25 cellular contexts compared by ENCODE assay signal in genomic region chr2:10920764-10921468, GRCh38. TPM values are rescaled to one million over a fixed set of nuclear protein-coding genes. Genes with fewer than 3 reads are reported as not detected.
"Had no signal": no experiment of that assay in that cellular context is flagged by ENCODE, and none has a peak within 500 bp of the region (broad histone marks: within the 10 kb centered on the region; RNA-seq: fewer than 3 reads in every experiment).

No MANE protein-coding gene starts in this region.

- H3K9me3 Mint-ChIP-seq: activated CD8-positive, alpha-beta T cell treated with anti-CD3 and anti-CD28 coated beads for 36 hours; activated naive CD8-positive, alpha-beta T cell treated with anti-CD3 and anti-CD28 coated beads, Interleukin-2, amount 10 ng/mL, durations not matched to agents 7 days and 5 days; activated T-helper 1 cell treated with anti-CD3 and anti-CD28 coated beads, Interleukin-12 subunit alpha, Interleukin-12 subunit beta, Interleukin-2, Interleukin-4 antibody, amounts not matched to agents 30 ng/mL and 10 ng/mL and 1 ng/mL, durations not matched to agents 14 hours and 24 hours and 36 hours; dendritic cell treated with granulocyte-macrophage colony-stimulating factor and Interleukin-4, amounts not matched to agents 40 ng/mL and 50 ng/mL, for 4 days; natural killer cell had no signal

- H3K36me3 ChIP-seq: left ventricle myocardium inferior, vagina had no signal

- H3K4me3 Mint-ChIP-seq: activated CD8-positive, alpha-beta memory T cell treated with anti-CD3 and anti-CD28 coated beads, Interleukin-2, amount 10 ng/mL, durations not matched to agents 7 days and 5 days; activated CD8-positive, alpha-beta T cell treated with anti-CD3 and anti-CD28 coated beads for 36 hours; activated naive CD8-positive, alpha-beta T cell treated with anti-CD3 and anti-CD28 coated beads, Interleukin-2, amount 10 ng/mL, durations not matched to agents 7 days and 5 days; activated T-helper 1 cell treated with anti-CD3 and anti-CD28 coated beads, Interleukin-12 subunit alpha, Interleukin-12 subunit beta, Interleukin-2, Interleukin-4 antibody, amounts not matched to agents 30 ng/mL and 10 ng/mL and 1 ng/mL, durations not matched to agents 14 hours and 24 hours and 36 hours; dendritic cell treated with granulocyte-macrophage colony-stimulating factor and Interleukin-4, amounts not matched to agents 40 ng/mL and 50 ng/mL, for 4 days; natural killer cell; stimulated activated naive B cell treated with anti-CD40 and anti-IgM and Interleukin-4, amounts not matched to agents 10 μg/mL and 1 μg/mL and 100 μg/mL, for 72 hours had no signal

- H3K27ac Mint-ChIP-seq: activated CD8-positive, alpha-beta memory T cell treated with anti-CD3 and anti-CD28 coated beads, Interleukin-2, amount 10 ng/mL, durations not matched to agents 7 days and 5 days; activated CD8-positive, alpha-beta T cell treated with anti-CD3 and anti-CD28 coated beads for 36 hours; activated naive CD8-positive, alpha-beta T cell treated with anti-CD3 and anti-CD28 coated beads, Interleukin-2, amount 10 ng/mL, durations not matched to agents 7 days and 5 days; activated T-helper 1 cell treated with anti-CD3 and anti-CD28 coated beads, Interleukin-12 subunit alpha, Interleukin-12 subunit beta, Interleukin-2, Interleukin-4 antibody, amounts not matched to agents 30 ng/mL and 10 ng/mL and 1 ng/mL, durations not matched to agents 14 hours and 24 hours and 36 hours; dendritic cell treated with granulocyte-macrophage colony-stimulating factor and Interleukin-4, amounts not matched to agents 40 ng/mL and 50 ng/mL, for 4 days; natural killer cell; progenitor cell of endocrine pancreas; stimulated activated naive B cell treated with anti-CD40 and anti-IgM and Interleukin-4, amounts not matched to agents 10 μg/mL and 1 μg/mL and 100 μg/mL, for 72 hours had no signal

- H3K4me1 Mint-ChIP-seq: activated CD8-positive, alpha-beta memory T cell treated with anti-CD3 and anti-CD28 coated beads, Interleukin-2, amount 10 ng/mL, durations not matched to agents 7 days and 5 days; activated naive CD8-positive, alpha-beta T cell treated with anti-CD3 and anti-CD28 coated beads, Interleukin-2, amount 10 ng/mL, durations not matched to agents 7 days and 5 days; natural killer cell had no signal

- H3K4me1 ChIP-seq: testis, vagina had no signal

- ATAC-seq: activated CD8-positive, alpha-beta memory T cell treated with anti-CD3 and anti-CD28 coated beads, Interleukin-2, amount 10 ng/mL, durations not matched to agents 7 days and 5 days; activated CD8-positive, alpha-beta T cell treated with anti-CD3 and anti-CD28 coated beads for 36 hours; natural killer cell; stimulated activated naive B cell treated with anti-CD40 and anti-IgM and Interleukin-4, amounts not matched to agents 10 μg/mL and 1 μg/mL and 100 μg/mL, for 72 hours had no signal

- H3K9me3 ChIP-seq: left ventricle myocardium inferior, testis, vagina had no signal

- DNase-seq: activated CD4-positive, alpha-beta T cell treated with anti-CD3 and anti-CD28 coated beads for 48 hours; activated CD8-positive, alpha-beta memory T cell treated with anti-CD3 and anti-CD28 coated beads, Interleukin-2, amount 10 ng/mL, durations not matched to agents 7 days and 5 days; activated CD8-positive, alpha-beta T cell treated with anti-CD3 and anti-CD28 coated beads for 36 hours; activated naive CD4-positive, alpha-beta T cell; activated naive CD8-positive, alpha-beta T cell treated with anti-CD3 and anti-CD28 coated beads, Interleukin-2, amount 10 ng/mL, durations not matched to agents 7 days and 5 days; amniotic stem cell; effector CD8-positive, alpha-beta T cell; erythroblast; foreskin fibroblast; kidney glomerular epithelial cell; left ventricle myocardium inferior; mammary epithelial cell; midbrain; natural killer cell; retina; stimulated activated CD4-positive, alpha-beta T cell treated with anti-CD3 and anti-CD28 coated beads, Interleukin-2, amount 100 ng/mL, for 24 hours; stimulated activated naive B cell treated with anti-CD40 and anti-IgM and Interleukin-4, amounts not matched to agents 10 μg/mL and 1 μg/mL and 100 μg/mL, for 72 hours; testis; trophoblast cell had no signal

- H3K36me3 Mint-ChIP-seq: activated CD8-positive, alpha-beta memory T cell treated with anti-CD3 and anti-CD28 coated beads, Interleukin-2, amount 10 ng/mL, durations not matched to agents 7 days and 5 days; activated naive CD8-positive, alpha-beta T cell treated with anti-CD3 and anti-CD28 coated beads, Interleukin-2, amount 10 ng/mL, durations not matched to agents 7 days and 5 days; natural killer cell; stimulated activated naive B cell treated with anti-CD40 and anti-IgM and Interleukin-4, amounts not matched to agents 10 μg/mL and 1 μg/mL and 100 μg/mL, for 72 hours had no signal

- H3K4me3 ChIP-seq: left ventricle myocardium inferior, testis, vagina had no signal

- H3K27ac ChIP-seq: left ventricle myocardium inferior, testis, vagina had no signal

- H3K27me3 ChIP-seq: testis, vagina had no signal

- H3K27me3 Mint-ChIP-seq: activated naive CD8-positive, alpha-beta T cell treated with anti-CD3 and anti-CD28 coated beads, Interleukin-2, amount 10 ng/mL, durations not matched to agents 7 days and 5 days had no signal

RNA-seq across cellular contexts. Expression of gene KCNF1, which starts 9.2 kb away (rescaled TPM):
- total RNA-seq: activated CD8-positive, alpha-beta memory T cell treated with anti-CD3 and anti-CD28 coated beads, Interleukin-2, amount 10 ng/mL, durations not matched to agents 7 days and 5 days; activated CD8-positive, alpha-beta T cell treated with anti-CD3 and anti-CD28 coated beads for 36 hours; activated naive CD8-positive, alpha-beta T cell treated with anti-CD3 and anti-CD28 coated beads, Interleukin-2, amount 10 ng/mL, durations not matched to agents 7 days and 5 days; activated T-helper 1 cell treated with anti-CD3 and anti-CD28 coated beads, Interleukin-12 subunit alpha, Interleukin-12 subunit beta, Interleukin-2, Interleukin-4 antibody, amounts not matched to agents 30 ng/mL and 10 ng/mL and 1 ng/mL, durations not matched to agents 14 hours and 24 hours and 36 hours; natural killer cell; osteocyte; T-helper 2 cell treated with Interferon-gamma antibody and Interleukin-4, amounts not matched to agents 100 ng/mL and 5 ng/mL, for 36 hours; vagina had no signal
